ENCODE assay signal across 20 cellular contexts in genomic region chr5:163661358-163661757, GRCh38.
"Had no signal": no experiment of that assay in that cellular context is flagged by ENCODE, and none has a peak within 500 bp of the region (broad histone marks: within the 10 kb centered on the region; RNA-seq: fewer than 3 reads in every experiment).

No MANE protein-coding gene starts in this region.

- H3K27me3 ChIP-seq: brain microvascular endothelial cell, cardiac muscle cell, SJSA1 had no signal

- H3K4me1 ChIP-seq: SJSA1 had no signal

- H3K27ac ChIP-seq: brain microvascular endothelial cell, cardiac muscle cell, SJSA1 had no signal

- H3K4me3 ChIP-seq: cardiac muscle cell, K562, SJSA1 had no signal

- DNase-seq: activated CD4-positive, alpha-beta T cell treated with anti-CD3 and anti-CD28 coated beads for 1 hour; activated CD4-positive, alpha-beta T cell treated with anti-CD3 and anti-CD28 coated beads, Interleukin-2, amount 50 U/mL, for 48 hours; activated CD8-positive, alpha-beta memory T cell treated with anti-CD3 and anti-CD28 coated beads, Interleukin-2, amount 10 ng/mL, durations not matched to agents 7 days and 5 days; activated gamma-delta T cell treated with Interleukin-2 at 50 U/mL for 16 hours; activated naive CD4-positive, alpha-beta T cell treated with anti-CD3 and anti-CD28 coated beads, Interleukin-2, amount 10 ng/mL, durations not matched to agents 7 days and 5 days; activated naive CD8-positive, alpha-beta T cell treated with anti-CD3 and anti-CD28 coated beads for 36 hours; activated T-cell treated with anti-CD3 and anti-CD28 coated beads, Interleukin-2, amount 50 U/mL, for 24 hours; brain microvascular endothelial cell; Karpas-422; NCI-H1105 treated with DMSO at 0.1 percent for 48 hours; NCI-H1436 treated with DMSO at 0.1 percent for 48 hours; NCI-H187 treated with DMSO at 0.1 percent for 48 hours; NCI-H2081 treated with DMSO at 0.1 percent for 48 hours; NCI-H524; PC-3; SHP77; SW 1271 had no signal

- H3K9me3 ChIP-seq: SJSA1 had no signal

- H3K36me3 ChIP-seq: brain microvascular endothelial cell, cardiac muscle cell, SJSA1 had no signal
